In genomic region chr6:35425284-35425683, GRCh38 we compare ENCODE assay signal across 12 cellular contexts. TPM values are rescaled to one million over a fixed set of nuclear protein-coding genes. Genes with fewer than 3 reads are reported as not detected.
A peak's percentile ranks its signal among the peaks of the same experiment; 100 is the strongest.
DNase-seq lines count a peak whose midpoint lies in the region; ATAC-seq and TF ChIP-seq lines count a peak whose summit lies in the region.
"Had no signal": no experiment of that assay in that cellular context is flagged by ENCODE, and none has a peak within 500 bp of the region (broad histone marks: within the 10 kb centered on the region; RNA-seq: fewer than 3 reads in every experiment).

No MANE protein-coding gene starts in this region.

- H3K4me3 ChIP-seq in HFF-Myc (replicated peaks; ENCODE audit: low read depth, low read length), result no peak overlapping the region
- no peak overlapping the region for H3K4me3 ChIP-seq in fibroblast of villous mesenchyme (ENCODE audit: low read depth, low read length)
- H3K4me3 ChIP-seq: body of pancreas, mucosa of descending colon had no signal

- ATAC-seq in HG03097 (IDR thresholded peaks at IDR 0.05; ENCODE audit: low FRiP score, unreplicated experiment) (no peak), left ventricle myocardium superior (no peak)
- ATAC-seq: body of pancreas had no signal

- DNase-seq in A172 (ENCODE audit: low spot score), result peak; percentile 86
- peak; percentile 62 for DNase-seq in HFF-Myc (ENCODE audit: extremely low read depth, low read depth)
- DNase-seq in SW480 (ENCODE audit: low spot score), result peak; percentile 20
- DNase-seq in fibroblast of villous mesenchyme (ENCODE audit: low read depth), result peak; percentile 81
- no peak for DNase-seq in NCI-H2227 treated with DMSO at 0.1 percent for 48 hours (lab: John Stamatoyannopoulos, UW)
- DNase-seq in pons (ENCODE audit: low spot score), result no peak
- DNase-seq in left ventricle myocardium superior, result no peak
- DNase-seq: mucosa of descending colon; SHP77 treated with DMSO at 0.1 percent for 48 hours; stimulated activated naive CD4-positive, alpha-beta T cell had no signal

- TF ChIP-seq CTCF in HFF-Myc (IDR thresholded peaks at IDR 0.05; ENCODE audit: low read depth, low read length, missing control alignments) (no peak), fibroblast of villous mesenchyme (IDR thresholded peaks at IDR 0.05; ENCODE audit: insufficient read depth, low read depth, low read length) (no peak)

- intact Hi-C loops in left ventricle myocardium superior (cut with micrococcal nuclease), result no loop called here

RNA-seq across cellular contexts. Expression of gene FANCE, which starts 26.9 kb away (rescaled TPM):
- 11.4 and 13.9 TPM in 2 replicates for total RNA-seq in A172 (2014; rRNA removed; shearing (Covaris generic))
- total RNA-seq in fibroblast of villous mesenchyme, result 4.5 and 6.5 TPM in 2 replicates
- total RNA-seq in left ventricle myocardium superior, result 3.8 TPM

RNA-seq across cellular contexts. Expression of gene RPL10A, which starts 42.9 kb away (rescaled TPM):
- 1,014 and 1,151 TPM in 2 replicates for total RNA-seq in A172 (2014; rRNA removed; shearing (Covaris generic))
- total RNA-seq in fibroblast of villous mesenchyme (1,513 and 2,144 TPM in 2 replicates), left ventricle myocardium superior (560 TPM)

Comparison
In these comparisons a context has a peak if more than half of its experiments do, and no peak if none do; other contexts are left out.
1. DNase-seq: peak in A172 (single experiment), HFF-Myc (single experiment), SW480 (single experiment) and fibroblast of villous mesenchyme (single experiment); none in NCI-H2227 treated with DMSO at 0.1 percent for 48 hours (single experiment), pons (single experiment) and left ventricle myocardium superior (single experiment).